ENCODE assay signal across 10 cellular contexts in the genomic region with DNA sequence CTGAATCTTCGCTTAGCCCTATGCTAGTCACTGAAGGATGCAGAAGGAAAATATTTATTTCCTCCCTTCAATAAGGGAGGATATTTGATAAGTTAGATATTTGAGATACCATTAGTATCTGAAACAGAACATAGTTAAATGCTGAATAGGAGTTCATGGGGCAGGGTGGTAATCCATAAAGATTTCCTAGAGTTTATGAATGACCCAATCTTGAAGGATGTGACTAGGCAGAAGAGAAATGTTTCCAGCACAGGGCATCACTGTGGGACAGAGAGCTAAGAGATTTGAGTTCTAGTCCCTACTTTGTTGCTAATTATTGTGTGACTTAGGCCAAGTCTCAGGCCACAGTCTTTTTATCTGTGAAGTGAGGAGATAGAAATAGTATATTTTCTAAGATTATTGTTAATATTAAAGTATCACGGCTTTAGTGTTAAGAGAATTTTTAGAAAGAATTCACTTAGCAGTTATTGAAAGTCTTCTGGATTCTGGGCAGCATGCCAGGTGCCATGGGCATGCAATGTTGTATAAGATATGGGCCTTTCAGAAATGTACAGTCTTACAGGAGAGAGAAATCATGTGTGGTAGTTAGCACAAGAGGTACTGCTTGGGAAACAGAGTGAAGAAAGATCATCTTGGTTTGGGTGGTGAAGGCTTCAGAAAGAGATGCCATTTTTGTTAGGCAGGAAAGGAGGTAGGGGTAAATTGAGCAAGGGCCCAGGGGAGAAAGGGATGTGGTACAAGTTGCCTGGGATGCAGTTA. TPM values are rescaled to one million over a fixed set of nuclear protein-coding genes. Genes with fewer than 3 reads are reported as not detected.
DNase-seq lines count a peak whose midpoint lies in the region; ATAC-seq and TF ChIP-seq lines count a peak whose summit lies in the region.
"Had no signal": no experiment of that assay in that cellular context is flagged by ENCODE, and none has a peak within 500 bp of the region (broad histone marks: within the 10 kb centered on the region; RNA-seq: fewer than 3 reads in every experiment).

No MANE protein-coding gene starts in this region.

- no peak overlapping the region for H4K8ac ChIP-seq in mesendoderm (ENCODE audit: low read depth, low read length)

- peaks cover 7% of the 10 kb centered on the region for H3K79me2 ChIP-seq in mesendoderm (ENCODE audit: control insufficient read depth, insufficient read depth, low read length)

- no peak overlapping the region for H2BK120ac ChIP-seq in mesendoderm (ENCODE audit: low read depth, low read length)

- no peak overlapping the region for H2AK5ac ChIP-seq in mesendoderm (ENCODE audit: low read length)

- H3K23ac ChIP-seq in mesendoderm (ENCODE audit: low read length): no peak overlapping the region

- H3K4me1 ChIP-seq in cardiac muscle cell (ENCODE audit: low read depth) (peaks cover 20% of the 10 kb centered on the region), mesendoderm (ENCODE audit: control insufficient read depth, low read depth, low read length) (peaks cover 9% of the 10 kb centered on the region), aorta (ENCODE audit: control insufficient read depth in 1 of 2, insufficient read depth in 2 of 2, low read length in 2 of 2) (peaks cover 4 to 8% of the 10 kb centered on the region in 2 donors)

- H3K4me3 ChIP-seq in cardiac muscle cell: no peak overlapping the region
- H3K4me3 ChIP-seq in choroid plexus epithelial cell (ENCODE audit: low read depth, low read length): no peak overlapping the region
- H3K4me3 ChIP-seq in mesendoderm (ENCODE audit: low read length): no peak overlapping the region
- H3K4me3 ChIP-seq in aorta (ENCODE audit: low read length in 2 of 2): no peak overlapping the region

- H4K5ac ChIP-seq in mesendoderm (ENCODE audit: low read length): no peak overlapping the region

- H3K36me3 ChIP-seq in cardiac muscle cell (no peaks in the 10 kb centered on the region), mesendoderm (ENCODE audit: control insufficient read depth, insufficient read depth, low read length) (no peaks in the 10 kb centered on the region), aorta (ENCODE audit: control insufficient read depth in 1 of 2, insufficient read depth in 2 of 2, low read length in 1 of 2) (no peaks in the 10 kb centered on the region)

- H3K9me3 ChIP-seq in cardiac muscle cell (ENCODE audit: low read depth) (no peaks in the 10 kb centered on the region), aorta (ENCODE audit: control insufficient read depth, low read length) (no peaks in the 10 kb centered on the region)

- H3K27me3 ChIP-seq in cardiac muscle cell (no peaks in the 10 kb centered on the region), mesendoderm (ENCODE audit: insufficient read depth, low read length, poor library complexity) (no peaks in the 10 kb centered on the region), aorta (ENCODE audit: control insufficient read depth in 1 of 2, insufficient read depth in 2 of 2, low read length in 1 of 2) (no peaks in the 10 kb centered on the region)

- H3K18ac ChIP-seq in mesendoderm (ENCODE audit: low read length): no peak overlapping the region

- ATAC-seq in left cardiac atrium (no peak), aorta (ENCODE audit: low FRiP score) (no peak), GM21786 (IDR thresholded peaks at IDR 0.05; ENCODE audit: unreplicated experiment) (no peak)

- TF ChIP-seq CTCF in cardiac muscle cell (IDR thresholded peaks at IDR 0.05; ENCODE audit: low read depth, low read length) (no peak), choroid plexus epithelial cell (conservative IDR thresholded peaks at IDR 0.05; ENCODE audit: low read depth, low read length) (no peak)

- intact Hi-C loops in left cardiac atrium (cut with DNase I) (no loop called here), aorta (cut with DNase I) (no loop called here)

- H3K4me2 ChIP-seq in mesendoderm (ENCODE audit: low read length): no peak overlapping the region

- H3K56ac ChIP-seq in mesendoderm (ENCODE audit: low read length): peak overlapping the region; percentile 12

- H3K9ac ChIP-seq in mesendoderm (ENCODE audit: low read length): no peak overlapping the region

- H3K79me1 ChIP-seq in mesendoderm (ENCODE audit: low read length): peaks cover 6% of the 10 kb centered on the region

- H3K4ac ChIP-seq in mesendoderm (ENCODE audit: low read depth, low read length): no peak overlapping the region

- DNase-seq in cardiac muscle cell (ENCODE audit: low read depth in 1 of 2, low spot score in 1 of 2) (peak; percentile 58 to 60), left cardiac atrium (no peak), choroid plexus epithelial cell (ENCODE audit: low read depth) (peak; percentile 67), mesendoderm (no peak), aorta (no peak), H4 (ENCODE audit: low spot score) (no peak), C1 segment of cervical spinal cord (lab: John Stamatoyannopoulos, UW) (no peak)
- DNase-seq: activated T-cell treated with anti-CD3 and anti-CD28 coated beads, Interleukin-2, amount 50 U/mL, for 48 hours; SW 1271 had no signal

- H2BK5ac ChIP-seq in mesendoderm (ENCODE audit: low read length): no peak overlapping the region

- 100% methylated on average over 1 of the region's 2 CpGs for WGBS in mesendoderm (ENCODE audit: extremely low coverage, insufficient coverage, low lambda C conversion rate)
- WGBS in aorta, 2 donors: 54 to 55% methylated on average over 2 of the region's 2 CpGs

- peak overlapping the region; percentile 3 for H3K27ac ChIP-seq in cardiac muscle cell
- no peak overlapping the region for H3K27ac ChIP-seq in mesendoderm (ENCODE audit: low read depth, low read length)
- peak overlapping the region; percentile 21 to 82 for H3K27ac ChIP-seq in aorta (ENCODE audit: low read depth in 1 of 2, low read length in 2 of 2)

- H2BK15ac ChIP-seq in mesendoderm (replicated peaks; ENCODE audit: low read depth): no peak overlapping the region

RNA-seq across cellular contexts. Expression of gene SWAP70, which starts 24.0 kb away (rescaled TPM):
- total RNA-seq in cardiac muscle cell (7.5 and 10.9 TPM in 2 replicates), left cardiac atrium (10 to 100 TPM; 27.4 to 37.7 TPM), aorta (10 to 100 TPM; 64.4 to 69.0 TPM)
- polyA plus RNA-seq in cardiac muscle cell (11.1 and 15.5 TPM in 2 replicates), aorta (10 to 100 TPM; 15.8 to 29.8 TPM)
- 30.9 TPM for polyA plus RNA-seq in mesendoderm (2013, experiment 1 of 2)
- polyA plus RNA-seq in mesendoderm (2013, experiment 2 of 2): 33.0 TPM
- total RNA-seq in H4 (2014; rRNA removed; shearing (Covaris generic)): 12.4 and 14.3 TPM in 2 replicates

Comparison
In these comparisons a context has a peak if more than half of its experiments do, and no peak if none do; other contexts are left out.
1. DNase-seq: peak in cardiac muscle cell (2 of 2) and choroid plexus epithelial cell (single experiment); none in left cardiac atrium (single experiment), mesendoderm (single experiment), aorta (0 of 2), H4 (single experiment) and C1 segment of cervical spinal cord (0 of 14).